ENCODE assay signal across 1 cellular context in the genomic region with DNA sequence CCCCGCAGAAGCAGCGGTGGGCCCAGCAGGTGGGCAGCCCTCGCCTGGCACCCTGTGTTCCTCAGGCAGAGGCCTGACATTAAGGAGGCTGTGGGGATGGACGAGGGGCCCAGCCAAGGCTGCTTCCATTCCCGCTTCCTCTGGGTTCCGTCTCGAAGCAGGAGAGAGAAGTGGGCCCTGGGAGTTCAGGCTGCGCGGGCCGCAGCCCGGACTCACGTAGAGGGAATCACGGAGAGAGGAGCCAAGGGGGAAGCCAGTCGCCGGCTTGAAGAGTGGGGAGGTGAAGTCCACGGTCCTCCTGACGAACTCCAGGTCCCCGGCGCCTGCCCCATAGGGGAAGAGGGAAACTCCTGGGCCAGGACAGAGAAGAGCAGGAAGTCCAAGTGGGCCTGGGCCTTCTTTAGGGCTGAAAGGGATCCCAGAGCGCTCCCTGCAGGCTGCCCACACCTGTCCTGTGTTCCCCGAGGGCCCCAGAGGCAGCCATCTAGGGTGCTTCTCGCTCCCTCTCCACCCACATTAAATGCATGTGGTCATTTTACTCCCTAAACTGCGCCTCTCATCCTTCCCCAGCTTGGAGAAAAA.
TF ChIP-seq lines count a peak whose summit lies in the region.

No MANE protein-coding gene starts in this region.

TF ChIP-seq in WTC11, 78 proteins besides CTCF, POLR2A, EP300 and RAD21 (continued from another document):
- TF ChIP-seq, protein P1, sequence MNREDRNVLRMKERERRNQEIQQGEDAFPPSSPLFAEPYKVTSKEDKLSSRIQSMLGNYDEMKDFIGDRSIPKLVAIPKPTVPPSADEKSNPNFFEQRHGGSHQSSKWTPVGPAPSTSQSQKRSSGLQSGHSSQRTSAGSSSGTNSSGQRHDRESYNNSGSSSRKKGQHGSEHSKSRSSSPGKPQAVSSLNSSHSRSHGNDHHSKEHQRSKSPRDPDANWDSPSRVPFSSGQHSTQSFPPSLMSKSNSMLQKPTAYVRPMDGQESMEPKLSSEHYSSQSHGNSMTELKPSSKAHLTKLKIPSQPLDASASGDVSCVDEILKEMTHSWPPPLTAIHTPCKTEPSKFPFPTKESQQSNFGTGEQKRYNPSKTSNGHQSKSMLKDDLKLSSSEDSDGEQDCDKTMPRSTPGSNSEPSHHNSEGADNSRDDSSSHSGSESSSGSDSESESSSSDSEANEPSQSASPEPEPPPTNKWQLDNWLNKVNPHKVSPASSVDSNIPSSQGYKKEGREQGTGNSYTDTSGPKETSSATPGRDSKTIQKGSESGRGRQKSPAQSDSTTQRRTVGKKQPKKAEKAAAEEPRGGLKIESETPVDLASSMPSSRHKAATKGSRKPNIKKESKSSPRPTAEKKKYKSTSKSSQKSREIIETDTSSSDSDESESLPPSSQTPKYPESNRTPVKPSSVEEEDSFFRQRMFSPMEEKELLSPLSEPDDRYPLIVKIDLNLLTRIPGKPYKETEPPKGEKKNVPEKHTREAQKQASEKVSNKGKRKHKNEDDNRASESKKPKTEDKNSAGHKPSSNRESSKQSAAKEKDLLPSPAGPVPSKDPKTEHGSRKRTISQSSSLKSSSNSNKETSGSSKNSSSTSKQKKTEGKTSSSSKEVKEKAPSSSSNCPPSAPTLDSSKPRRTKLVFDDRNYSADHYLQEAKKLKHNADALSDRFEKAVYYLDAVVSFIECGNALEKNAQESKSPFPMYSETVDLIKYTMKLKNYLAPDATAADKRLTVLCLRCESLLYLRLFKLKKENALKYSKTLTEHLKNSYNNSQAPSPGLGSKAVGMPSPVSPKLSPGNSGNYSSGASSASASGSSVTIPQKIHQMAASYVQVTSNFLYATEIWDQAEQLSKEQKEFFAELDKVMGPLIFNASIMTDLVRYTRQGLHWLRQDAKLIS (CRISPR knock-in tag; IDR thresholded peaks at IDR 0.05; ENCODE audit: borderline replicate concordance), result no peak
- TF ChIP-seq NR3C1 (CRISPR knock-in tag; conservative IDR thresholded peaks at IDR 0.05; ENCODE audit: low read depth) (no peak), NFATC4 (CRISPR knock-in tag; IDR thresholded peaks at IDR 0.05) (no peak), ZNF423 (CRISPR knock-in tag; IDR thresholded peaks at IDR 0.05) (no peak)
